ENCODE assay signal across 13 cellular contexts in genomic region chr2:217622664-217623063, GRCh38.
A peak's percentile ranks its signal among the peaks of the same experiment; 100 is the strongest.
DNase-seq lines count a peak whose midpoint lies in the region; ATAC-seq and TF ChIP-seq lines count a peak whose summit lies in the region.
"Had no signal": no experiment of that assay in that cellular context is flagged by ENCODE, and none has a peak within 500 bp of the region (broad histone marks: within the 10 kb centered on the region; RNA-seq: fewer than 3 reads in every experiment).

No MANE protein-coding gene starts in this region.

- TF ChIP-seq EP300 in stomach (IDR thresholded peaks at IDR 0.05), result no peak

- TF ChIP-seq CTCF in stomach (IDR thresholded peaks at IDR 0.05), result no peak

- WGBS in ectodermal cell, 2 experiments, result 26 to 39% methylated on average over 4 of the region's 4 CpGs
- 32 to 56% (median 41%) methylated on average over 3 to 4 of the region's 4 CpGs for WGBS in stomach, 5 donors

- H3K9me3 ChIP-seq in ectodermal cell (ENCODE audit: control insufficient read depth, low read length), result no peaks in the 10 kb centered on the region
- no peaks in the 10 kb centered on the region for H3K9me3 ChIP-seq in stomach
- H3K9me3 ChIP-seq: BLaER1 treated with 17β-estradiol and CSF1 and Interleukin-3, amounts not matched to agents 10 nM and 100 nM had no signal

- H3K27ac ChIP-seq in ectodermal cell (ENCODE audit: insufficient read depth, low read depth, low read length, poor library complexity, severe bottlenecking), result peak overlapping the region; percentile 31
- H3K27ac ChIP-seq in stomach, result peak overlapping the region; percentile 1 to 74 (median 59)
- H3K27ac ChIP-seq: BLaER1 treated with 17β-estradiol and CSF1 and Interleukin-3, amounts not matched to agents 10 nM and 100 nM; KMS-11 had no signal

- H3K36me3 ChIP-seq in ectodermal cell (ENCODE audit: control insufficient read depth, insufficient read depth, low read length) (no peaks in the 10 kb centered on the region), stomach (no peaks in the 10 kb centered on the region)
- H3K36me3 ChIP-seq: BLaER1 treated with 17β-estradiol and CSF1 and Interleukin-3, amounts not matched to agents 10 nM and 100 nM had no signal

- H3K4me3 ChIP-seq in ectodermal cell (ENCODE audit: insufficient read depth, low read depth, low read length), result no peak overlapping the region
- no peak overlapping the region for H3K4me3 ChIP-seq in stomach
- H3K4me3 ChIP-seq: BLaER1 treated with 17β-estradiol and CSF1 and Interleukin-3, amounts not matched to agents 10 nM and 100 nM; lung had no signal

- H3K27me3 ChIP-seq in ectodermal cell (ENCODE audit: control insufficient read depth, insufficient read depth, low read length, poor library complexity, severe bottlenecking), result peaks cover 9% of the 10 kb centered on the region
- no peaks in the 10 kb centered on the region for H3K27me3 ChIP-seq in stomach
- H3K27me3 ChIP-seq: BLaER1 treated with 17β-estradiol and CSF1 and Interleukin-3, amounts not matched to agents 10 nM and 100 nM had no signal

- peak; percentile 98 for DNase-seq in NCI-H82 (lab: John Stamatoyannopoulos, UW)
- DNase-seq in midbrain (lab: John Stamatoyannopoulos, UW), result peak; percentile 26
- DNase-seq in stomach, result no peak
- DNase-seq: NCI-H526; stimulated activated naive B cell treated with anti-CD40 and anti-IgM and Interleukin-4, amounts not matched to agents 10 μg/mL and 1 μg/mL and 100 μg/mL, for 72 hours had no signal

- peaks cover 27% of the 10 kb centered on the region for H3K4me1 ChIP-seq in ectodermal cell (ENCODE audit: control insufficient read depth, insufficient read depth, low read length)
- peaks cover 4 to 32% (median 16%) of the 10 kb centered on the region in 4 donors for H3K4me1 ChIP-seq in stomach
- H3K4me1 ChIP-seq: BLaER1 treated with 17β-estradiol and CSF1 and Interleukin-3, amounts not matched to agents 10 nM and 100 nM had no signal

- TF ChIP-seq POLR2A in stomach (IDR thresholded peaks at IDR 0.05), result no peak

- intact Hi-C loops in stomach (cut with DNase I; ENCODE audit: low total_unique reads), result no loop called here

- ATAC-seq in HG03139 (IDR thresholded peaks at IDR 0.05; ENCODE audit: unreplicated experiment), result no peak
- ATAC-seq in GM18870 (IDR thresholded peaks at IDR 0.05; ENCODE audit: unreplicated experiment), result no peak
- no peak for ATAC-seq in HG03432 (IDR thresholded peaks at IDR 0.05; ENCODE audit: unreplicated experiment)
- ATAC-seq in HG02610 (IDR thresholded peaks at IDR 0.05; ENCODE audit: unreplicated experiment), result no peak
- ATAC-seq: stimulated activated naive B cell treated with anti-CD40 and anti-IgM and Interleukin-4, amounts not matched to agents 10 μg/mL and 1 μg/mL and 100 μg/mL, for 72 hours had no signal
